21 cellular contexts compared by ENCODE assay signal in the genomic region with DNA sequence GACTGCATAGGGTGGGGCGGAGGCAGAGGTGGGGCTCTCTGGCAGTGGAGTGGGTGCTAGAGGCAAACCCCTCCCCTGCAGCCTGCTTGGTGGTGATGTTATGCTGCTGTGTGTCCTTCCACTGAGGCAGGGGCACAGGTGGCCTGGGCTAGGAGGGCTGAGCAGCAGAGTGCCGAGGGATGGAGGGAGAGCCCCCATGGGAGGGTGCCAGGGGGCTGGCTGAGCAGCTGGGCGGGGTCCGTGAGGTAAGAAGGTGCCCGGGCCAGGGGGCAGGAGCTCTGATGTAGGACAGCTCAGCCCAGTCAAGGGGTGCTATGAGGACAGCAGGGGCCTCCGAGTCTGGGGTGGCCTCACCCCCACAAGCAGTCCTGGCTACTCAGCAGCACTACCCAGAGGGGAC. TPM values are rescaled to one million over a fixed set of nuclear protein-coding genes. Genes with fewer than 3 reads are reported as not detected.
DNase-seq lines count a peak whose midpoint lies in the region; ATAC-seq and TF ChIP-seq lines count a peak whose summit lies in the region.
"Had no signal": no experiment of that assay in that cellular context is flagged by ENCODE, and none has a peak within 500 bp of the region (broad histone marks: within the 10 kb centered on the region; RNA-seq: fewer than 3 reads in every experiment).

No MANE protein-coding gene starts in this region.

- no peak overlapping the region for H3K27ac Mint-ChIP-seq in activated T-cell treated with anti-CD3 and anti-CD28 coated beads, Interleukin-2, amount 50 U/mL, for 24 hours
- H3K27ac Mint-ChIP-seq in activated T-cell treated with anti-CD3 and anti-CD28 coated beads, Interleukin-2, amount 50 U/mL, for 72 hours, result no peak overlapping the region
- no peak overlapping the region for H3K27ac Mint-ChIP-seq in chondrocyte (ENCODE audit: unreplicated experiment)
- H3K27ac Mint-ChIP-seq in stimulated activated naive B cell treated with anti-CD40 and anti-IgM and Interleukin-4, amounts not matched to agents 10 μg/mL and 1 μg/mL and 100 μg/mL, for 72 hours, result no peak overlapping the region
- H3K27ac Mint-ChIP-seq: B cell, H9 had no signal

- H3K4me3 ChIP-seq in upper lobe of right lung, result peak overlapping the region; percentile 49
- no peak overlapping the region for H3K4me3 ChIP-seq in A673 (ENCODE audit: low read depth, low read length, poor library complexity, severe bottlenecking)

- peaks cover 21% of the 10 kb centered on the region for H3K27me3 ChIP-seq in upper lobe of right lung
- peaks cover 9% of the 10 kb centered on the region for H3K27me3 ChIP-seq in A673 (replicated peaks; ENCODE audit: insufficient read depth, low read depth, low read length, poor library complexity)

- TF ChIP-seq CTCF in chondrocyte (IDR thresholded peaks at IDR 0.05) (no peak), upper lobe of right lung (IDR thresholded peaks at IDR 0.05) (no peak), A673 (conservative IDR thresholded peaks at IDR 0.05; ENCODE audit: low read depth, low read length) (no peak)

- peak; percentile 20 for DNase-seq in activated T-cell treated with anti-CD3 and anti-CD28 coated beads, Interleukin-2, amount 50 U/mL, for 24 hours
- no peak for DNase-seq in activated T-cell treated with anti-CD3 and anti-CD28 coated beads, Interleukin-2, amount 50 U/mL, for 72 hours
- DNase-seq in chondrocyte (ENCODE audit: low spot score), result peak; percentile 81
- peak; percentile 76 for DNase-seq in mesenteric fat pad (ENCODE audit: low spot score)
- DNase-seq in upper lobe of right lung, result no peak
- DNase-seq in A673 (ENCODE audit: low spot score), result no peak
- no peak for DNase-seq in stimulated activated naive B cell treated with anti-CD40 and anti-IgM and Interleukin-4, amounts not matched to agents 10 μg/mL and 1 μg/mL and 100 μg/mL, for 72 hours
- DNase-seq: 8988T, DMS 273 treated with DMSO at 0.1 percent for 48 hours, H9, NCI-H1436, NCI-H1930, NCI-H226, NCI-H524, NCI-H82, OCI-M1 had no signal

- CTCF ChIA-PET in A673 (lab: Charles Lee), result no interaction called here

- no peak overlapping the region for H3K4me3 Mint-ChIP-seq in activated T-cell treated with anti-CD3 and anti-CD28 coated beads, Interleukin-2, amount 50 U/mL, for 24 hours
- H3K4me3 Mint-ChIP-seq in activated T-cell treated with anti-CD3 and anti-CD28 coated beads, Interleukin-2, amount 50 U/mL, for 72 hours, result no peak overlapping the region
- H3K4me3 Mint-ChIP-seq in chondrocyte (ENCODE audit: unreplicated experiment), result no peak overlapping the region
- no peak overlapping the region for H3K4me3 Mint-ChIP-seq in stimulated activated naive B cell treated with anti-CD40 and anti-IgM and Interleukin-4, amounts not matched to agents 10 μg/mL and 1 μg/mL and 100 μg/mL, for 72 hours
- H3K4me3 Mint-ChIP-seq: B cell, H9 had no signal

- ATAC-seq in activated T-cell treated with anti-CD3 and anti-CD28 coated beads, Interleukin-2, amount 50 U/mL, for 72 hours (replicated peaks in 1 of 2), result no peak
- ATAC-seq in upper lobe of right lung, result no peak
- no peak for ATAC-seq in stimulated activated naive B cell treated with anti-CD40 and anti-IgM and Interleukin-4, amounts not matched to agents 10 μg/mL and 1 μg/mL and 100 μg/mL, for 72 hours (replicated peaks)
- ATAC-seq in GM18517 (IDR thresholded peaks at IDR 0.05; ENCODE audit: unreplicated experiment), result no peak

- POLR2A ChIA-PET in A673 (lab: Charles Lee; ENCODE audit: low non-redundant PET), result no interaction called here

- H3K36me3 Mint-ChIP-seq in activated T-cell treated with anti-CD3 and anti-CD28 coated beads, Interleukin-2, amount 50 U/mL, for 24 hours (ENCODE audit: low read depth), result peaks cover 64% of the 10 kb centered on the region
- peaks cover 2 to 23% of the 10 kb centered on the region in 2 donors for H3K36me3 Mint-ChIP-seq in activated T-cell treated with anti-CD3 and anti-CD28 coated beads, Interleukin-2, amount 50 U/mL, for 72 hours (ENCODE audit: insufficient read depth in 2 of 2)
- H3K36me3 Mint-ChIP-seq in chondrocyte (ENCODE audit: low read depth), result no peaks in the 10 kb centered on the region
- peaks cover 7 to 9% of the 10 kb centered on the region in 2 donors for H3K36me3 Mint-ChIP-seq in stimulated activated naive B cell treated with anti-CD40 and anti-IgM and Interleukin-4, amounts not matched to agents 10 μg/mL and 1 μg/mL and 100 μg/mL, for 72 hours

- intact Hi-C loops in upper lobe of right lung (cut with DNase I) (loop anchor here (10.0 kb wide), 1 partner anchor 95 kb away; no protein-coding TSS in a partner anchor), A673 (cut with micrococcal nuclease; ENCODE audit: unreplicated experiment) (no loop called here)

- H3K4me1 Mint-ChIP-seq in activated T-cell treated with anti-CD3 and anti-CD28 coated beads, Interleukin-2, amount 50 U/mL, for 24 hours (ENCODE audit: low read depth), result peaks cover 17% of the 10 kb centered on the region
- peaks cover 16% of the 10 kb centered on the region for H3K4me1 Mint-ChIP-seq in activated T-cell treated with anti-CD3 and anti-CD28 coated beads, Interleukin-2, amount 50 U/mL, for 72 hours (ENCODE audit: low read depth)
- H3K4me1 Mint-ChIP-seq in chondrocyte (ENCODE audit: low read depth), result peaks cover 12% of the 10 kb centered on the region
- peaks cover 12 to 17% of the 10 kb centered on the region in 2 donors for H3K4me1 Mint-ChIP-seq in stimulated activated naive B cell treated with anti-CD40 and anti-IgM and Interleukin-4, amounts not matched to agents 10 μg/mL and 1 μg/mL and 100 μg/mL, for 72 hours

- H3K9me3 ChIP-seq in upper lobe of right lung, result no peaks in the 10 kb centered on the region
- no peaks in the 10 kb centered on the region for H3K9me3 ChIP-seq in A673 (ENCODE audit: low read depth, low read length, poor library complexity, severe bottlenecking)

- BruUV-seq in A673 (replicated peaks; lab: Mats Ljungman, UMichigan), result no TSS peak

- peaks cover 20% of the 10 kb centered on the region for H3K27me3 Mint-ChIP-seq in activated T-cell treated with anti-CD3 and anti-CD28 coated beads, Interleukin-2, amount 50 U/mL, for 24 hours
- H3K27me3 Mint-ChIP-seq in activated T-cell treated with anti-CD3 and anti-CD28 coated beads, Interleukin-2, amount 50 U/mL, for 72 hours (ENCODE audit: low read depth), result peaks cover 13% of the 10 kb centered on the region
- H3K27me3 Mint-ChIP-seq in chondrocyte (ENCODE audit: low read depth), result peaks cover 8% of the 10 kb centered on the region
- H3K27me3 Mint-ChIP-seq in stimulated activated naive B cell treated with anti-CD40 and anti-IgM and Interleukin-4, amounts not matched to agents 10 μg/mL and 1 μg/mL and 100 μg/mL, for 72 hours, result peaks cover 13 to 23% of the 10 kb centered on the region in 2 donors

- no peaks in the 10 kb centered on the region for H3K4me1 ChIP-seq in upper lobe of right lung
- peaks cover 5% of the 10 kb centered on the region for H3K4me1 ChIP-seq in A673 (ENCODE audit: insufficient read depth, low read length, poor library complexity, severe bottlenecking)

- H3K36me3 ChIP-seq in upper lobe of right lung (peaks cover 4% of the 10 kb centered on the region), A673 (ENCODE audit: insufficient read depth, low read length, poor library complexity, severe bottlenecking) (peaks cover 19% of the 10 kb centered on the region)

- H3K27ac ChIP-seq in upper lobe of right lung (peak overlapping the region; percentile 78), A673 (ENCODE audit: low read depth, low read length, poor library complexity, severe bottlenecking) (no peak overlapping the region)

- no peaks in the 10 kb centered on the region for H3K9me3 Mint-ChIP-seq in activated T-cell treated with anti-CD3 and anti-CD28 coated beads, Interleukin-2, amount 50 U/mL, for 24 hours
- H3K9me3 Mint-ChIP-seq in activated T-cell treated with anti-CD3 and anti-CD28 coated beads, Interleukin-2, amount 50 U/mL, for 72 hours, result no peaks in the 10 kb centered on the region
- no peaks in the 10 kb centered on the region for H3K9me3 Mint-ChIP-seq in chondrocyte (ENCODE audit: low read depth)
- H3K9me3 Mint-ChIP-seq in stimulated activated naive B cell treated with anti-CD40 and anti-IgM and Interleukin-4, amounts not matched to agents 10 μg/mL and 1 μg/mL and 100 μg/mL, for 72 hours, result no peaks in the 10 kb centered on the region
- H3K9me3 Mint-ChIP-seq: H9 had no signal

RNA-seq across cellular contexts. Expression of gene CLDN5, which starts 4.2 kb away (rescaled TPM):
- under 1 TPM; 0.30 to 0.36 TPM for total RNA-seq in activated T-cell treated with anti-CD3 and anti-CD28 coated beads, Interleukin-2, amount 50 U/mL, for 72 hours
- total RNA-seq in chondrocyte (not detected in 3 replicates), mesenteric fat pad (151 TPM), upper lobe of right lung (274 TPM), A673 (2021) (0.21 and 0.22 TPM in 2 replicates)
- total RNA-seq: B cell, HT1080, MCF 10A, RPMI7951 had no signal

RNA-seq across cellular contexts. Expression of gene CDC45, which starts 40.3 kb away (rescaled TPM):
- total RNA-seq in activated T-cell treated with anti-CD3 and anti-CD28 coated beads, Interleukin-2, amount 50 U/mL, for 72 hours, result 100 to 1,000 TPM; 119 to 144 TPM
- total RNA-seq in chondrocyte, result 2.2 to 13.3 TPM (median 2.9 TPM) in 3 replicates
- total RNA-seq in mesenteric fat pad, result not detected
- total RNA-seq in upper lobe of right lung, result 0.58 TPM
- 79.1 and 79.2 TPM in 2 replicates for total RNA-seq in A673 (2021)

RNA-seq across cellular contexts. Expression of gene UFD1, which starts 41.0 kb away (rescaled TPM):
- total RNA-seq in activated T-cell treated with anti-CD3 and anti-CD28 coated beads, Interleukin-2, amount 50 U/mL, for 72 hours, result 10 to 100 TPM; 68.3 to 78.6 TPM
- total RNA-seq in chondrocyte (75.8 to 81.2 TPM (median 76.2 TPM) in 3 replicates), mesenteric fat pad (55.4 TPM), upper lobe of right lung (43.1 TPM), A673 (2021) (161 and 195 TPM in 2 replicates)

Comparison
In these comparisons a context has a peak if more than half of its experiments do, and no peak if none do; other contexts are left out.
1. DNase-seq: peak in activated T-cell treated with anti-CD3 and anti-CD28 coated beads, Interleukin-2, amount 50 U/mL, for 24 hours (single experiment), chondrocyte (single experiment) and mesenteric fat pad (single experiment); none in activated T-cell treated with anti-CD3 and anti-CD28 coated beads, Interleukin-2, amount 50 U/mL, for 72 hours (0 of 2), upper lobe of right lung (single experiment), A673 (single experiment) and stimulated activated naive B cell treated with anti-CD40 and anti-IgM and Interleukin-4, amounts not matched to agents 10 μg/mL and 1 μg/mL and 100 μg/mL, for 72 hours (single experiment).
2. RNA of gene CLDN5, which starts 4.2 kb away (total RNA-seq): 274 TPM in upper lobe of right lung (single experiment) and 151 TPM in mesenteric fat pad (single experiment); 0.30 to 0.36 TPM in activated T-cell treated with anti-CD3 and anti-CD28 coated beads, Interleukin-2, amount 50 U/mL, for 72 hours, 0.21 to 0.22 TPM in A673 and not detected in chondrocyte; every median in the first group is over 100 times any median in the second.